In the genomic region with DNA sequence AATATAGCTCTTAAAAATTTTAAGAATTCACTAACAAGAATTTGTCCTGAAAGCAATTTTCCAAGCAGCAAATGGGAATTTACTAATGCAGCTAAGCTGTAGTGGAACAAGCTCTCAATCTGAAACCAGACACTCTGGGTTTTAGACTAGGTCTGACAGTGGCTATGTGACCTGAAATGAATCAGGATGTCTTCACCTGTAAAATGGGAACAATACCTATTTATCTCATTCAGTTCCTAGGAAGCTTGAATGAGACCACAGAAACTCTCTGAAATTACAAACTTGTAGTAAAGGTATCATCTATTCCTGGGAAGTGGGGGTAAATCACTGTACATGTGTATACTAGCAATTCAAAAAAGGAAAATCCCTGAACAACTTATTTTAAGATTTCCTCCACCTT, we compare ENCODE assay signal across 8 cellular contexts. TPM values are rescaled to one million over a fixed set of nuclear protein-coding genes. Genes with fewer than 3 reads are reported as not detected.
DNase-seq lines count a peak whose midpoint lies in the region; ATAC-seq and TF ChIP-seq lines count a peak whose summit lies in the region.

No MANE protein-coding gene starts in this region.

- no peak for DNase-seq in SJSA1 (ENCODE audit: low read depth in 1 of 2, low spot score in 2 of 2)
- DNase-seq in fibroblast of mammary gland (ENCODE audit: low read depth), result no peak
- DNase-seq in retinal pigment epithelial cell (ENCODE audit: low read depth), result no peak
- no peak for DNase-seq in GOT3 (lab: John Stamatoyannopoulos, UW)
- DNase-seq in stimulated activated CD4-positive, alpha-beta T cell treated with anti-CD3 and anti-CD28 coated beads, Interleukin-1b, Interleukin-23, amount 100 ng/mL, for 48 hours, result no peak

- H3K36me3 ChIP-seq in SJSA1, result peaks cover 44% of the 10 kb centered on the region

- no peaks in the 10 kb centered on the region for H3K9me3 ChIP-seq in SJSA1 (replicated peaks)

- no peak overlapping the region for H3K27ac ChIP-seq in SJSA1

- TF ChIP-seq CTCF in GM12875 (IDR thresholded peaks at IDR 0.05; ENCODE audit: borderline replicate concordance, insufficient read depth, low read depth, low read length), result no peak
- no peak for TF ChIP-seq CTCF in fibroblast of mammary gland (conservative IDR thresholded peaks at IDR 0.05; ENCODE audit: control insufficient read depth, insufficient read depth, low read depth, low read length)
- no peak for TF ChIP-seq CTCF in retinal pigment epithelial cell (conservative IDR thresholded peaks at IDR 0.05; ENCODE audit: low read depth, low read length)

- ATAC-seq in GM19035 (IDR thresholded peaks at IDR 0.05; ENCODE audit: unreplicated experiment) (no peak), GM19023 (IDR thresholded peaks at IDR 0.05; ENCODE audit: unreplicated experiment) (no peak)

- H3K4me3 ChIP-seq in GM12875 (ENCODE audit: low read depth, low read length) (peak overlapping the region; percentile 90), SJSA1 (peak overlapping the region; percentile 84), fibroblast of mammary gland (ENCODE audit: control insufficient read depth, low read depth, low read length) (peak overlapping the region; percentile 90), retinal pigment epithelial cell (ENCODE audit: low read length) (peak overlapping the region; percentile 95)

- H3K27me3 ChIP-seq in SJSA1 (replicated peaks), result no peaks in the 10 kb centered on the region

- peaks cover 14% of the 10 kb centered on the region for H3K4me1 ChIP-seq in SJSA1 (replicated peaks)

RNA-seq across cellular contexts. Expression of a gene that starts 1.2 kb away (rescaled TPM):
- 25.9 and 29.3 TPM in 2 replicates for total RNA-seq in SJSA1 (2014; rRNA removed; shearing (Covaris generic))

RNA-seq across cellular contexts. Expression of a gene that starts 4.1 kb away (rescaled TPM):
- total RNA-seq in SJSA1 (2014; rRNA removed; shearing (Covaris generic)), result 242 and 260 TPM in 2 replicates

RNA-seq across cellular contexts. Expression of a gene that starts 46.1 kb away (rescaled TPM):
- 52.0 and 66.1 TPM in 2 replicates for total RNA-seq in SJSA1 (2014; rRNA removed; shearing (Covaris generic))
